Comparison of ENCODE assay signal across 26 cellular contexts in the genomic region with DNA sequence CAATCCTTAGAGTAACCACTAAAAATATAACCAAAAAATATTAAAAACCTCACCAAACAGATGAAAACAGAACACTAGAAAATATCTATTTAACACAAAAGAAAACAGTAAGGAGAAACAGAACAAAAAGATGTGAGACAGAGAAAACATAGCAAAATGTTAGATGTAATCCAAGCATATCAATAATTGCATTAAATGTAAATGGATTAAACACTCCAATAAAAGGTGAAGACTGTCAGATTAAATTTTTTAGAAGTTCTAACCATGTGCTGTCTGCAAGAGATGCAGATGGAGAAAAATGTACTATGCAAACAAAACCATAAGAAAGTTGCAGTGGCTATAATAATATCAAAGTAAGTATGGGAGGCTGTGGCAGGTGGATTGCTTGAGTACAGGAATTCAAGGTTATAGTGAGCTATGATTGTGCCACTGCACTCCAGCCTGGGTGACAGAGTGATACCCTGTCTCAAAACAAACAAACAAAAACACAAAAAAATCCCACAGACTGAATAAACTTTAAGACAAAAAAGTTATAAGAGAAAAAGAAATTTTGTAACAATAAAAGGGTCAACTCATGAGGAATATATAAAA. TPM values are rescaled to one million over a fixed set of nuclear protein-coding genes. Genes with fewer than 3 reads are reported as not detected.
A peak's percentile ranks its signal among the peaks of the same experiment; 100 is the strongest.
DNase-seq lines count a peak whose midpoint lies in the region; ATAC-seq, FAIRE-seq and TF ChIP-seq lines count a peak whose summit lies in the region.
"Had no signal": no experiment of that assay in that cellular context is flagged by ENCODE, and none has a peak within 500 bp of the region (broad histone marks: within the 10 kb centered on the region; RNA-seq: fewer than 3 reads in every experiment).

No MANE protein-coding gene starts in this region.

- H3K9me3 ChIP-seq in K562 (replicated peaks; ENCODE audit: control insufficient read depth, insufficient read depth, low read depth, low read length): peaks cover 7% of the 10 kb centered on the region

- no peak for DNase-seq in natural killer cell
- DNase-seq in natural killer cell treated with Interleukin-12 subunit alpha and Interleukin-12 subunit beta and Interleukin-15 and Interleukin-18, amount 100 ng/mL, for 72 hours (ENCODE audit: low spot score): no peak
- DNase-seq in K562 (ENCODE audit: extremely low read depth in 1 of 4, low spot score in 3 of 4): no peak
- no peak for DNase-seq in neural crest cell (ENCODE audit: low read depth, low spot score)
- no peak for DNase-seq in foreskin keratinocyte
- no peak for DNase-seq in foreskin fibroblast
- DNase-seq: AML-193; C1 segment of cervical spinal cord; CD4-positive, alpha-beta memory T cell; CD4-positive, CD25-positive, alpha-beta regulatory T cell; CD8-positive, alpha-beta memory T cell; COR-L47; DMS 273 treated with DMSO at 0.1 percent for 48 hours; DMS153; DMS53; DMS79; DND-41; EL; GDM1 had no signal

- H3K4me3 Mint-ChIP-seq in natural killer cell: no peak overlapping the region
- H3K4me3 Mint-ChIP-seq in natural killer cell treated with Interleukin-12 subunit alpha and Interleukin-12 subunit beta and Interleukin-15 and Interleukin-18, amount 100 ng/mL, for 72 hours: no peak overlapping the region
- H3K4me3 Mint-ChIP-seq in neural crest cell: no peak overlapping the region
- H3K4me3 Mint-ChIP-seq: B cell; CD14-positive monocyte; CD4-positive, CD25-positive, alpha-beta regulatory T cell had no signal

- CTCF ChIA-PET in K562 (lab: Yijun Ruan, JAX; ENCODE audit: low intra/inter-chr PET ratio): no interaction called here

- H3K9me3 Mint-ChIP-seq in natural killer cell (peaks cover 0 to 6% of the 10 kb centered on the region in 2 donors), neural crest cell (peaks cover 8% of the 10 kb centered on the region)
- H3K9me3 Mint-ChIP-seq in natural killer cell treated with Interleukin-12 subunit alpha and Interleukin-12 subunit beta and Interleukin-15 and Interleukin-18, amount 100 ng/mL, for 72 hours: peaks cover 6% of the 10 kb centered on the region

- intact Hi-C loops in natural killer cell (cut with micrococcal nuclease) (loop anchor here (10.0 kb wide), 1 partner anchor 52 kb away; a partner anchor contains a TSS), K562 (cut with micrococcal nuclease) (no loop called here)

- in situ Hi-C loops in K562 (cut with MboI): no loop called here

- no peak for FAIRE-seq in K562 (lab: Jason Lieb, UNC)
- FAIRE-seq: A549, GM12878, GM12892, GM18507 had no signal

- TF ChIP-seq CTCF in natural killer cell (IDR thresholded peaks at IDR 0.05) (no peak), K562 (IDR thresholded peaks at IDR 0.05 in 2 of 3, conservative IDR thresholded peaks at IDR 0.05 in 1 of 3; ENCODE audit: insufficient read depth in 2 of 3, low read depth in 1 of 3, low read length in 3 of 3) (no peak), neural crest cell (conservative IDR thresholded peaks at IDR 0.05) (no peak), foreskin keratinocyte (conservative IDR thresholded peaks at IDR 0.05) (no peak), foreskin fibroblast (IDR thresholded peaks at IDR 0.05; ENCODE audit: low read depth, low read length) (no peak)

- ATAC-seq in natural killer cell (no peak), K562 (no peak), foreskin keratinocyte (no peak)
- ATAC-seq in natural killer cell treated with Interleukin-12 subunit alpha and Interleukin-12 subunit beta and Interleukin-15 and Interleukin-18, amount 100 ng/mL, for 72 hours: no peak
- ATAC-seq: A549, GM12878 had no signal

- no peaks in the 10 kb centered on the region for H3K79me2 ChIP-seq in K562 (ENCODE audit: control insufficient read depth, insufficient read depth, low read length)

- TF ChIP-seq RAD21 in K562 (CRISPR knock-in tag; conservative IDR thresholded peaks at IDR 0.05 in 1 of 2, IDR thresholded peaks at IDR 0.05 in 1 of 2): no peak

- POLR2A ChIA-PET in K562 (lab: Yijun Ruan, JAX): no interaction called here

- no peak overlapping the region for H3K4me2 ChIP-seq in K562 (ENCODE audit: insufficient read depth, low read length)
- H3K4me2 ChIP-seq: A549 had no signal

- H3K4me1 ChIP-seq in K562 (replicated peaks in 1 of 2; ENCODE audit: control insufficient read depth in 2 of 2, insufficient read depth in 2 of 2, low read length in 2 of 2): no peaks in the 10 kb centered on the region
- no peaks in the 10 kb centered on the region for H3K4me1 ChIP-seq in foreskin keratinocyte

- no peaks in the 10 kb centered on the region for H3K27me3 Mint-ChIP-seq in natural killer cell (ENCODE audit: low read depth in 2 of 2)
- H3K27me3 Mint-ChIP-seq in natural killer cell treated with Interleukin-12 subunit alpha and Interleukin-12 subunit beta and Interleukin-15 and Interleukin-18, amount 100 ng/mL, for 72 hours: no peaks in the 10 kb centered on the region
- H3K27me3 Mint-ChIP-seq in neural crest cell (ENCODE audit: low read depth): peaks cover 1% of the 10 kb centered on the region
- H3K27me3 Mint-ChIP-seq: CD4-positive, alpha-beta memory T cell; CD8-positive, alpha-beta memory T cell had no signal

- no peak overlapping the region for H3K9ac ChIP-seq in K562 (ENCODE audit: insufficient read depth in 1 of 2, low read depth in 2 of 2, low read length in 2 of 2)

- peaks cover 56 to 60% of the 10 kb centered on the region in 2 donors for H3K4me1 Mint-ChIP-seq in natural killer cell
- H3K4me1 Mint-ChIP-seq in natural killer cell treated with Interleukin-12 subunit alpha and Interleukin-12 subunit beta and Interleukin-15 and Interleukin-18, amount 100 ng/mL, for 72 hours (ENCODE audit: low read depth in 2 of 2): peaks cover 47 to 49% of the 10 kb centered on the region in 2 donors
- peaks cover 6% of the 10 kb centered on the region for H3K4me1 Mint-ChIP-seq in neural crest cell

- H2AFZ ChIP-seq in K562 (ENCODE audit: low read depth, low read length): no peak overlapping the region

- no peaks in the 10 kb centered on the region for H3K9me1 ChIP-seq in K562 (ENCODE audit: control insufficient read depth, insufficient read depth, low read length)

- no TSS peak for BruUV-seq in K562 (replicated peaks; lab: Mats Ljungman, UMichigan)

- no peaks in the 10 kb centered on the region for H3K36me3 ChIP-seq in K562 (ENCODE audit: control insufficient read depth, insufficient read depth, low read length)

- H3K4me3 ChIP-seq in K562 (no peak overlapping the region), foreskin fibroblast (ENCODE audit: low read depth in 1 of 2, low read length in 2 of 2) (no peak overlapping the region)
- H3K4me3 ChIP-seq: A549, GM12878 had no signal

- TF ChIP-seq POLR2A in K562 (conservative IDR thresholded peaks at IDR 0.05): no peak

- H3K36me3 Mint-ChIP-seq in natural killer cell: peaks cover 24% of the 10 kb centered on the region
- H3K36me3 Mint-ChIP-seq in natural killer cell treated with Interleukin-12 subunit alpha and Interleukin-12 subunit beta and Interleukin-15 and Interleukin-18, amount 100 ng/mL, for 72 hours: peaks cover 41% of the 10 kb centered on the region
- H3K36me3 Mint-ChIP-seq in neural crest cell (ENCODE audit: low read depth): peaks cover 20% of the 10 kb centered on the region
- H3K36me3 Mint-ChIP-seq: CD4-positive, CD25-positive, alpha-beta regulatory T cell had no signal

- no peaks in the 10 kb centered on the region for H4K20me1 ChIP-seq in K562 (replicated peaks; ENCODE audit: control insufficient read depth, insufficient read depth, low read length)

- TF ChIP-seq EP300 in K562 (IDR thresholded peaks at IDR 0.05; ENCODE audit: low read length): no peak

- H3K27me3 ChIP-seq in K562 (ENCODE audit: control insufficient read depth in 2 of 2, insufficient read depth in 2 of 2, low read length in 2 of 2): peaks cover 8 to 20% of the 10 kb centered on the region in 2 experiments; a peak in 3 of 5 replicates
- no peaks in the 10 kb centered on the region for H3K27me3 ChIP-seq in foreskin keratinocyte

- no peak overlapping the region for H3K27ac ChIP-seq in K562 (ENCODE audit: extremely low read depth, low read depth, low read length)
- no peak overlapping the region for H3K27ac ChIP-seq in foreskin keratinocyte
- H3K27ac ChIP-seq: 22Rv1, A549 had no signal

- peak overlapping the region; percentile 95 to 98 for H3K27ac Mint-ChIP-seq in natural killer cell
- no peak overlapping the region for H3K27ac Mint-ChIP-seq in natural killer cell treated with Interleukin-12 subunit alpha and Interleukin-12 subunit beta and Interleukin-15 and Interleukin-18, amount 100 ng/mL, for 72 hours
- H3K27ac Mint-ChIP-seq in neural crest cell (ENCODE audit: unreplicated experiment): peak overlapping the region; percentile 30
- H3K27ac Mint-ChIP-seq: B cell; CD4-positive, CD25-positive, alpha-beta regulatory T cell had no signal

TF ChIP-seq in K562, 482 proteins besides CTCF, POLR2A, EP300 and RAD21 (continues in another document):
- no peak for TF ChIP-seq ZNF140 (CRISPR knock-in tag; IDR thresholded peaks at IDR 0.05)
- TF ChIP-seq ZNF780A (CRISPR knock-in tag; IDR thresholded peaks at IDR 0.05): no peak

RNA-seq across cellular contexts. Expression of a gene that starts 53.9 kb away (rescaled TPM):
- total RNA-seq in natural killer cell: 10 to 100 TPM; 28.0 to 52.4 (median 38.3) TPM
- 10 to 100 TPM; 11.1 to 23.6 TPM for total RNA-seq in natural killer cell treated with Interleukin-12 subunit alpha and Interleukin-12 subunit beta and Interleukin-15 and Interleukin-18, amount 100 ng/mL, for 72 hours
- total RNA-seq in K562 (2011; cell fraction: chromatin; rRNA removed; ENCODE audit: low replicate concordance): 2.0 and 2.3 TPM in 2 replicates
- 1.4 and 1.5 TPM in 2 replicates for total RNA-seq in K562 (2011; cell fraction: nucleolus; rRNA removed)
- total RNA-seq in K562 (2011; cell fraction: nucleoplasm; rRNA removed): 1.1 and 1.2 TPM in 2 replicates
- total RNA-seq in K562 (2014; rRNA removed): 0.05 and 0.61 TPM in 2 replicates
- 0.18 and 0.19 TPM in 2 replicates for total RNA-seq in K562 (2014; rRNA removed; fragmentation: Illumina TruSeq; extraction: Trizol)
- total RNA-seq in K562 (2015; rRNA removed; fragmentation: Illumina TruSeq; extraction: Trizol): 0.29 and 0.41 TPM in 2 replicates
- total RNA-seq in K562 (2021): 0.27 and 0.31 TPM in 2 replicates
- 0.17 and 0.49 TPM in 2 replicates for polyA plus RNA-seq in K562 (2011; rRNA removed)
- polyA plus RNA-seq in K562 (2011; cell fraction: cytosol; rRNA removed): 0.54 and 0.68 TPM in 2 replicates
- polyA plus RNA-seq in K562 (2011; cell fraction: nucleus; rRNA removed): 1.1 and 1.6 TPM in 2 replicates
- polyA plus RNA-seq in K562 (2012): 0.27 and 0.40 TPM in 2 replicates
- polyA plus RNA-seq in K562 (2014; fragmentation: Illumina TruSeq; extraction: Trizol): 0.15 and 0.24 TPM in 2 replicates
- polyA plus RNA-seq in K562 (2014; fragmentation: Nextera tagmentation; extraction: Ambion mirVana): under 1 TPM; 0.03 to 0.13 TPM
- polyA plus RNA-seq in K562 (2014; rRNA removed): 0.09 TPM in 2 replicates
- polyA minus RNA-seq in K562 (2011; rRNA and poly(A)+ RNA removed): 1.1 and 1.2 TPM in 2 replicates
- 1.2 and 1.5 TPM in 2 replicates for polyA minus RNA-seq in K562 (2011; cell fraction: cytosol; rRNA and poly(A)+ RNA removed)
- polyA minus RNA-seq in K562 (2011; cell fraction: nucleus; rRNA and poly(A)+ RNA removed): 1.2 and 1.9 TPM in 2 replicates
- 9.4 and 11.6 TPM in 2 replicates for total RNA-seq in neural crest cell
- total RNA-seq in foreskin keratinocyte: 10.9 and 11.5 TPM in 2 replicates
- 2.5 and 2.9 TPM in 2 replicates for polyA plus RNA-seq in foreskin keratinocyte

Comparison
In these comparisons a context has a peak if more than half of its experiments do, and no peak if none do; other contexts are left out.
1. H3K27ac Mint-ChIP-seq: peak in natural killer cell (2 of 2) and neural crest cell (single experiment); none in natural killer cell treated with Interleukin-12 subunit alpha and Interleukin-12 subunit beta and Interleukin-15 and Interleukin-18, amount 100 ng/mL, for 72 hours (0 of 2).